Comparison of ENCODE assay signal across 26 cellular contexts in the genomic region with DNA sequence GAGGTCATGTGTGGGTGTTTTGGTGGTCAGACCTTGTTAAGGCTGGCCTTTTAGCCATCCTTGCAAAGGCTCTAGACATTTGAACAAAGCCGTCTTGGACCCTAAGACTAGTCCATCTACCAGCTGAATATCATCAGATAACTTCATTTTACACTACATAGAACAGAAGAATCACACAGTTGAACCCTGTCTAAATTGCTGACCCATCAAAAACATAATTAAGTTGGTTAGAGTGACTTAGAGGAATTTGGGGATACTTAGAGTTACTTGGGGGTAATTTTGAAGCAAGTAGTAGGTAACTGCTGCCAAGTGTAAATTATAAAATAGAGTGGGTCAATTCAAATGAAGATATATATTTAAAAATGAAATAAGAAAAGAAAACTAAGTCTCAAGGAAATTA.
DNase-seq lines count a peak whose midpoint lies in the region; ATAC-seq, FAIRE-seq and TF ChIP-seq lines count a peak whose summit lies in the region.
"Had no signal": no experiment of that assay in that cellular context is flagged by ENCODE, and none has a peak within 500 bp of the region (broad histone marks: within the 10 kb centered on the region; RNA-seq: fewer than 3 reads in every experiment).

No MANE protein-coding gene starts in this region.

- POLR2A ChIA-PET in HepG2 (lab: Yijun Ruan, JAX) = no interaction called here
- POLR2A ChIA-PET in H1 (lab: Charles Lee; ENCODE audit: partially characterized antibody) = no interaction called here

- BruUV-seq in HepG2 (replicated peaks; lab: Mats Ljungman, UMichigan) = no TSS peak

- no peak overlapping the region for H3K18ac ChIP-seq in H1 (ENCODE audit: extremely low read depth, low read length)

- H2AK5ac ChIP-seq in H1 (ENCODE audit: low read depth, low read length) = no peak overlapping the region

- H3K79me2 ChIP-seq in HepG2 (ENCODE audit: insufficient read depth, low read length) = no peaks in the 10 kb centered on the region
- H3K79me2 ChIP-seq in astrocyte (ENCODE audit: insufficient read depth, low read length) = no peaks in the 10 kb centered on the region
- no peaks in the 10 kb centered on the region for H3K79me2 ChIP-seq in H1 (ENCODE audit: control insufficient read depth in 1 of 2, insufficient read depth in 2 of 2, low read length in 2 of 2)

- DNase-seq in HepG2 (ENCODE audit: low spot score) (no peak), right lobe of liver (no peak), astrocyte (ENCODE audit: low read depth) (no peak), H1 (ENCODE audit: low read depth in 1 of 2, low spot score in 2 of 2) (no peak), H4 (ENCODE audit: low spot score) (no peak)
- DNase-seq: ACHN; BE2C; C1 segment of cervical spinal cord; CD4-positive, alpha-beta memory T cell; CD4-positive, CD25-positive, alpha-beta regulatory T cell; CD8-positive, alpha-beta memory T cell; COR-L47; DMS 273 treated with DMSO at 0.1 percent for 48 hours; DMS153; DMS53; DMS79; DND-41; EL; GDM1 had no signal

- WGBS in HepG2 (ENCODE audit: low lambda C conversion rate) = 0% methylated on average over 1 of the region's 1 CpG
- 50% methylated on average over 1 of the region's 1 CpG for WGBS in right lobe of liver (ENCODE audit: insufficient coverage, low coverage, low lambda C conversion rate, missing lambda C conversion rate)
- WGBS in H1 (ENCODE audit: extremely low coverage in 1 of 2, insufficient coverage in 1 of 2, insufficient read length in 1 of 2, insufficient replicate concordance in 2 of 2, low coverage in 1 of 2, low lambda C conversion rate in 2 of 2, missing lambda C conversion rate in 1 of 2), 2 experiments = 100% methylated on average over 1 of the region's 1 CpG; no CpG with 5 or more reads in 1 of the 2 experiments

- H3K36me3 ChIP-seq in HepG2 (replicated peaks in 1 of 2; ENCODE audit: control insufficient read depth in 1 of 2, insufficient read depth in 2 of 2, low read length in 2 of 2) (no peaks in the 10 kb centered on the region), right lobe of liver (no peaks in the 10 kb centered on the region), astrocyte (ENCODE audit: insufficient read depth, low read length) (no peaks in the 10 kb centered on the region), H1 (ENCODE audit: control insufficient read depth in 2 of 4, insufficient read depth in 4 of 4, low read length in 3 of 4) (no peaks in the 10 kb centered on the region)
- H3K36me3 ChIP-seq: BE2C, BLaER1 had no signal

- no peak overlapping the region for H4K8ac ChIP-seq in H1 (ENCODE audit: extremely low read depth, insufficient read depth, low read length)

- in situ Hi-C loops in HepG2 (cut with HindIII; ENCODE audit: extremely low pct_ligation_motif_present, low pct_unique_long_range_greater_than_20kb) = no loop called here

- H3K27me3 ChIP-seq in HepG2 (ENCODE audit: control insufficient read depth in 1 of 2, insufficient read depth in 2 of 2, low read length in 2 of 2) (no peaks in the 10 kb centered on the region), right lobe of liver (no peaks in the 10 kb centered on the region), astrocyte (ENCODE audit: insufficient read depth, low read length) (no peaks in the 10 kb centered on the region), H1 (replicated peaks in 1 of 4; ENCODE audit: control insufficient read depth in 3 of 4, extremely low read depth in 1 of 4, insufficient read depth in 3 of 4, low read length in 3 of 4) (no peaks in the 10 kb centered on the region)
- H3K27me3 ChIP-seq: BE2C, BLaER1 had no signal

- ATAC-seq in HepG2 (no peak), right lobe of liver (no peak), HG02610 (IDR thresholded peaks at IDR 0.05; ENCODE audit: unreplicated experiment) (no peak)
- ATAC-seq: GM12878 had no signal

- no peak overlapping the region for H4K5ac ChIP-seq in H1 (ENCODE audit: insufficient read length, low read depth, low read length)

- FAIRE-seq in HepG2 (lab: Jason Lieb, UNC) = no peak
- FAIRE-seq in astrocyte (lab: Jason Lieb, UNC) = peak; percentile 13
- no peak for FAIRE-seq in H1 (lab: Jason Lieb, UNC)
- FAIRE-seq: GM12878, GM12892, GM18507 had no signal

- H4K91ac ChIP-seq in H1 (replicated peaks; ENCODE audit: insufficient read length, low read length) = no peak overlapping the region

- H3K9me3 Mint-ChIP-seq in astrocyte (ENCODE audit: unreplicated experiment) = peaks cover 2% of the 10 kb centered on the region

- no peak overlapping the region for H2BK12ac ChIP-seq in H1 (ENCODE audit: low read depth, low read length)

- H3K27ac Mint-ChIP-seq in astrocyte (ENCODE audit: unreplicated experiment) = no peak overlapping the region
- H3K27ac Mint-ChIP-seq: CD14-positive monocyte; CD4-positive, alpha-beta memory T cell; CD4-positive, CD25-positive, alpha-beta regulatory T cell had no signal

- no peaks in the 10 kb centered on the region for H3K23me2 ChIP-seq in H1 (ENCODE audit: low read depth, low read length)

- H3K4me2 ChIP-seq in HepG2 (ENCODE audit: low read depth, low read length) = no peak overlapping the region
- no peak overlapping the region for H3K4me2 ChIP-seq in astrocyte (ENCODE audit: low read length)
- no peak overlapping the region for H3K4me2 ChIP-seq in H1 (ENCODE audit: insufficient read depth in 1 of 2, low read depth in 2 of 2, low read length in 2 of 2)
- H3K4me2 ChIP-seq: BLaER1 had no signal

- H2BK15ac ChIP-seq in H1 (ENCODE audit: low read length) = no peak overlapping the region

- no peak overlapping the region for H2BK20ac ChIP-seq in H1 (ENCODE audit: low read length)

- no peak overlapping the region for H3K4ac ChIP-seq in H1 (replicated peaks; ENCODE audit: insufficient read length, low read depth, low read length)

- H3K4me3 ChIP-seq in HepG2 (replicated peaks in 1 of 3; ENCODE audit: insufficient read depth in 1 of 3, low read depth in 2 of 3, low read length in 3 of 3) (no peak overlapping the region), right lobe of liver (no peak overlapping the region), astrocyte (ENCODE audit: insufficient read depth, low read depth, low read length) (no peak overlapping the region), H1 (ENCODE audit: extremely low read depth in 1 of 4, insufficient read depth in 2 of 4, low read depth in 3 of 4, low read length in 4 of 4) (no peak overlapping the region)
- H3K4me3 ChIP-seq: BLaER1, GM12878 had no signal

- H4K20me1 ChIP-seq in HepG2 (ENCODE audit: insufficient read depth, low read length) (no peaks in the 10 kb centered on the region), astrocyte (ENCODE audit: insufficient read depth, low read length) (no peaks in the 10 kb centered on the region), H1 (replicated peaks in 1 of 2; ENCODE audit: control insufficient read depth in 1 of 2, insufficient read depth in 2 of 2, low read length in 2 of 2) (no peaks in the 10 kb centered on the region)
- H4K20me1 ChIP-seq: BLaER1 had no signal

- intact Hi-C loops in HepG2 (cut with micrococcal nuclease; ENCODE audit: unreplicated experiment) (no loop called here), right lobe of liver (cut with DNase I) (no loop called here)

- no peak overlapping the region for H3K4me3 Mint-ChIP-seq in astrocyte (ENCODE audit: unreplicated experiment)
- H3K4me3 Mint-ChIP-seq: CD14-positive monocyte; CD4-positive, alpha-beta memory T cell; CD4-positive, CD25-positive, alpha-beta regulatory T cell; CD8-positive, alpha-beta memory T cell had no signal

- TF ChIP-seq CTCF in HepG2 (CRISPR knock-in tag; IDR thresholded peaks at IDR 0.05) (no peak), right lobe of liver (IDR thresholded peaks at IDR 0.05) (no peak), astrocyte (IDR thresholded peaks at IDR 0.05; ENCODE audit: insufficient read depth, low read depth, low read length) (no peak), H1 (IDR thresholded peaks at IDR 0.05; ENCODE audit: control extremely low read depth in 1 of 3, insufficient read depth in 1 of 3, low read depth in 1 of 3, low read length in 3 of 3) (no peak)

- H3K4me1 ChIP-seq in HepG2 (ENCODE audit: insufficient read depth, low read length) (no peaks in the 10 kb centered on the region), right lobe of liver (no peaks in the 10 kb centered on the region), astrocyte (ENCODE audit: insufficient read depth, low read length) (no peaks in the 10 kb centered on the region), H1 (replicated peaks in 1 of 4; ENCODE audit: control insufficient read depth in 3 of 4, insufficient read depth in 4 of 4, low read length in 3 of 4) (no peaks in the 10 kb centered on the region)
- H3K4me1 ChIP-seq: BE2C had no signal

- peaks cover 11% of the 10 kb centered on the region for H3K4me1 Mint-ChIP-seq in astrocyte (ENCODE audit: low read depth, unreplicated experiment)
- H3K4me1 Mint-ChIP-seq: CD14-positive monocyte; CD4-positive, alpha-beta memory T cell; CD4-positive, CD25-positive, alpha-beta regulatory T cell; CD8-positive, alpha-beta memory T cell had no signal

- H3K27ac ChIP-seq in HepG2 (ENCODE audit: extremely low read length, insufficient read depth, low read length) = no peak overlapping the region
- H3K27ac ChIP-seq in right lobe of liver = no peak overlapping the region
- H3K27ac ChIP-seq in astrocyte (ENCODE audit: low read depth, low read length) = no peak overlapping the region
- H3K27ac ChIP-seq in H1 (ENCODE audit: low read depth, low read length) = no peak overlapping the region
- H3K27ac ChIP-seq: 22Rv1, BLaER1 had no signal

- H3K56ac ChIP-seq in H1 (replicated peaks; ENCODE audit: insufficient read length, low read depth, low read length) = no peak overlapping the region

- H3K27me3 Mint-ChIP-seq in astrocyte (ENCODE audit: low read depth, unreplicated experiment) = peaks cover 2% of the 10 kb centered on the region
- H3K27me3 Mint-ChIP-seq: CD4-positive, alpha-beta memory T cell; CD4-positive, CD25-positive, alpha-beta regulatory T cell; CD8-positive, alpha-beta memory T cell had no signal

- CTCF ChIA-PET in HepG2 (lab: Yijun Ruan, JAX; ENCODE audit: low intra/inter-chr PET ratio, low total read pairs) (no interaction called here), H1 (lab: Charles Lee; ENCODE audit: partially characterized antibody) (no interaction called here)

- no peaks in the 10 kb centered on the region for H3K79me1 ChIP-seq in H1 (ENCODE audit: low read depth, low read length)

- H3K36me3 Mint-ChIP-seq in astrocyte (ENCODE audit: low read depth, unreplicated experiment) = no peaks in the 10 kb centered on the region
- H3K36me3 Mint-ChIP-seq: CD14-positive monocyte; CD4-positive, alpha-beta memory T cell; CD4-positive, CD25-positive, alpha-beta regulatory T cell; CD8-positive, alpha-beta memory T cell had no signal

- no peak overlapping the region for H2BK120ac ChIP-seq in H1 (replicated peaks; ENCODE audit: low read depth, low read length)

- no peak overlapping the region for H3K14ac ChIP-seq in H1 (ENCODE audit: insufficient read length)

- H3K9ac ChIP-seq in HepG2 (ENCODE audit: insufficient read depth, low read depth, low read length) (no peak overlapping the region), astrocyte (ENCODE audit: low read length) (no peak overlapping the region), H1 (replicated peaks in 1 of 4; ENCODE audit: extremely low read depth in 1 of 4, low read depth in 3 of 4, low read length in 3 of 4) (no peak overlapping the region)
- H3K9ac ChIP-seq: BLaER1 had no signal

- H3K9me3 ChIP-seq in HepG2 (ENCODE audit: low read length) (peaks cover 84% of the 10 kb centered on the region), right lobe of liver (no peaks in the 10 kb centered on the region), astrocyte (ENCODE audit: insufficient read depth, low read depth, low read length) (no peaks in the 10 kb centered on the region), H1 (ENCODE audit: insufficient read depth in 2 of 2, low read depth in 1 of 2, low read length in 1 of 2) (no peaks in the 10 kb centered on the region)
- H3K9me3 ChIP-seq: BE2C had no signal

- no peak overlapping the region for H2BK5ac ChIP-seq in H1 (ENCODE audit: low read depth, low read length)

- TF ChIP-seq EP300 in HepG2 (IDR thresholded peaks at IDR 0.05; ENCODE audit: low read depth in 2 of 2, low read length in 2 of 2) (no peak), HepG2 (CRISPR knock-in tag; IDR thresholded peaks at IDR 0.05; ENCODE audit: borderline replicate concordance) (no peak), H1 (IDR thresholded peaks at IDR 0.05; ENCODE audit: borderline replicate concordance in 1 of 2, low read depth in 2 of 2, low read length in 2 of 2) (no peak)

- no peak for TF ChIP-seq POLR2A in HepG2 (IDR thresholded peaks at IDR 0.05; ENCODE audit: insufficient read depth in 1 of 2, low read depth in 2 of 2, low read length in 2 of 2)
- no peak for TF ChIP-seq POLR2A in right lobe of liver (IDR thresholded peaks at IDR 0.05)
- no peak for TF ChIP-seq POLR2A in H1 (IDR thresholded peaks at IDR 0.05; ENCODE audit: control extremely low read depth in 1 of 2, low read depth in 2 of 2, low read length in 2 of 2)

- TF ChIP-seq RAD21 in HepG2 (CRISPR knock-in tag; IDR thresholded peaks at IDR 0.05) = no peak
- TF ChIP-seq RAD21 in H1 (IDR thresholded peaks at IDR 0.05 in 1 of 2, conservative IDR thresholded peaks at IDR 0.05 in 1 of 2; ENCODE audit: low read depth in 2 of 2, low read length in 2 of 2) = no peak

- H2AFZ ChIP-seq in HepG2 (ENCODE audit: low read length) = no peak overlapping the region
- no peak overlapping the region for H2AFZ ChIP-seq in astrocyte (ENCODE audit: low read depth, low read length)
- H2AFZ ChIP-seq in H1 (ENCODE audit: low read length) = no peak overlapping the region

- H3K23ac ChIP-seq in H1 (ENCODE audit: insufficient read length) = no peak overlapping the region
